10 cellular contexts compared by ENCODE assay signal in genomic region chr5:72380491-72381274, GRCh38.
DNase-seq lines count a peak whose midpoint lies in the region; ATAC-seq and TF ChIP-seq lines count a peak whose summit lies in the region.
"Had no signal": no experiment of that assay in that cellular context is flagged by ENCODE, and none has a peak within 500 bp of the region (broad histone marks: within the 10 kb centered on the region; RNA-seq: fewer than 3 reads in every experiment).

No MANE protein-coding gene starts in this region.

- H3K36me3 ChIP-seq in naive thymus-derived CD4-positive, alpha-beta T cell (ENCODE audit: control insufficient read depth in 2 of 3, insufficient read depth in 3 of 3, low read length in 3 of 3): no peaks in the 10 kb centered on the region

- no peaks in the 10 kb centered on the region for H3K4me1 Mint-ChIP-seq in naive thymus-derived CD4-positive, alpha-beta T cell
- H3K4me1 Mint-ChIP-seq: activated naive CD4-positive, alpha-beta T cell treated with anti-CD3 and anti-CD28 coated beads, Interleukin-2, amount 50 U/mL, for 24 hours had no signal

- intact Hi-C loops in naive thymus-derived CD4-positive, alpha-beta T cell (cut with micrococcal nuclease): no loop called here

- H3K27ac ChIP-seq in naive thymus-derived CD4-positive, alpha-beta T cell (ENCODE audit: low read depth, low read length): no peak overlapping the region

- POLR2A ChIA-PET in GM10248 (lab: Yijun Ruan, JAX): no interaction called here
- POLR2A ChIA-PET in naive thymus-derived CD4-positive, alpha-beta T cell (lab: Charles Lee): no interaction called here

- H3K27me3 ChIP-seq in naive thymus-derived CD4-positive, alpha-beta T cell (ENCODE audit: control insufficient read depth in 2 of 2, insufficient read depth in 2 of 2, low read length in 2 of 2): no peaks in the 10 kb centered on the region

- H3K36me3 Mint-ChIP-seq in naive thymus-derived CD4-positive, alpha-beta T cell: peaks cover 0 to 10% (median 8%) of the 10 kb centered on the region in 5 donors
- H3K36me3 Mint-ChIP-seq: activated naive CD4-positive, alpha-beta T cell treated with anti-CD3 and anti-CD28 coated beads, Interleukin-2, amount 50 U/mL, for 24 hours had no signal

- peak; percentile 80 for ATAC-seq in HG02678 (IDR thresholded peaks at IDR 0.05; ENCODE audit: unreplicated experiment)
- ATAC-seq in naive thymus-derived CD4-positive, alpha-beta T cell: peak; percentile 58

- H3K27me3 Mint-ChIP-seq in naive thymus-derived CD4-positive, alpha-beta T cell: peaks cover 0 to 14% (median 5%) of the 10 kb centered on the region in 5 donors
- H3K27me3 Mint-ChIP-seq: activated naive CD4-positive, alpha-beta T cell treated with anti-CD3 and anti-CD28 coated beads, Interleukin-2, amount 50 U/mL, for 24 hours had no signal

- H3K4me3 Mint-ChIP-seq in naive thymus-derived CD4-positive, alpha-beta T cell: no peak overlapping the region
- H3K4me3 Mint-ChIP-seq: activated naive CD4-positive, alpha-beta T cell treated with anti-CD3 and anti-CD28 coated beads, Interleukin-2, amount 50 U/mL, for 24 hours had no signal

- no peak overlapping the region for H3K4me3 ChIP-seq in naive thymus-derived CD4-positive, alpha-beta T cell (ENCODE audit: low read length)

- no peaks in the 10 kb centered on the region for H3K9me3 ChIP-seq in naive thymus-derived CD4-positive, alpha-beta T cell (ENCODE audit: control insufficient read depth in 2 of 3, low read length in 3 of 3)

- no peaks in the 10 kb centered on the region for H3K4me1 ChIP-seq in naive thymus-derived CD4-positive, alpha-beta T cell (ENCODE audit: control insufficient read depth in 2 of 2, insufficient read depth in 2 of 2, low read length in 2 of 2)

- no peak overlapping the region for H3K27ac Mint-ChIP-seq in naive thymus-derived CD4-positive, alpha-beta T cell
- H3K27ac Mint-ChIP-seq: activated naive CD4-positive, alpha-beta T cell treated with anti-CD3 and anti-CD28 coated beads, Interleukin-2, amount 50 U/mL, for 24 hours had no signal

- peak; percentile 64 for DNase-seq in GM10248 (ENCODE audit: extremely low spot score)
- DNase-seq in SKM-1 treated with dmso at 0.1 percent for 144 hours (lab: John Stamatoyannopoulos, UW; ENCODE audit: unreplicated experiment): peak; percentile 37
- no peak for DNase-seq in naive thymus-derived CD4-positive, alpha-beta T cell
- no peak for DNase-seq in glomerular visceral epithelial cell (ENCODE audit: extremely low spot score)
- no peak for DNase-seq in NCI-H2196 (lab: John Stamatoyannopoulos, UW; ENCODE audit: unreplicated experiment)
- DNase-seq in hypothalamus (lab: John Stamatoyannopoulos, UW): no peak
- no peak for DNase-seq in NCI-H187 treated with DMSO at 0.1 percent for 48 hours (lab: John Stamatoyannopoulos, UW)
- DNase-seq: NCI-H1092 treated with DMSO at 0.1 percent for 48 hours had no signal

- CTCF ChIA-PET in GM10248 (lab: Yijun Ruan, JAX): interaction anchor here (2.4 to 4.1 kb wide), 3 partner anchors 11 to 14 kb away, joined by 8 to 26 read pairs (median 15); no protein-coding TSS in a partner anchor
- CTCF ChIA-PET in naive thymus-derived CD4-positive, alpha-beta T cell (lab: Charles Lee): no interaction called here

- TF ChIP-seq CTCF in GM10248 (IDR thresholded peaks at IDR 0.05; ENCODE audit: control extremely low read depth, extremely low read depth, low read depth, missing control alignments): no peak

- peaks cover 0 to 1% (median 0%) of the 10 kb centered on the region in 11 donors for H3K9me3 Mint-ChIP-seq in naive thymus-derived CD4-positive, alpha-beta T cell
- H3K9me3 Mint-ChIP-seq: activated naive CD4-positive, alpha-beta T cell treated with anti-CD3 and anti-CD28 coated beads, Interleukin-2, amount 50 U/mL, for 24 hours had no signal

Comparison
In these comparisons a context has a peak if more than half of its experiments do, and no peak if none do; other contexts are left out.
1. DNase-seq: peak in GM10248 (single experiment) and SKM-1 treated with dmso at 0.1 percent for 144 hours (single experiment); none in naive thymus-derived CD4-positive, alpha-beta T cell (0 of 9), glomerular visceral epithelial cell (single experiment), NCI-H2196 (single experiment), hypothalamus (0 of 51) and NCI-H187 treated with DMSO at 0.1 percent for 48 hours (single experiment).